ENCODE assay signal across 30 cellular contexts in genomic region chr3:151312972-151313371, GRCh38. TPM values are rescaled to one million over a fixed set of nuclear protein-coding genes. Genes with fewer than 3 reads are reported as not detected.
"Had no signal": no experiment of that assay in that cellular context is flagged by ENCODE, and none has a peak within 500 bp of the region (broad histone marks: within the 10 kb centered on the region; RNA-seq: fewer than 3 reads in every experiment).

No MANE protein-coding gene starts in this region.

- DNase-seq: cerebellar nuclear complex; cortex of kidney; effector memory CD8-positive, alpha-beta T cell; foreskin fibroblast; gastrocnemius medialis; head of caudate nucleus; immature natural killer cell; islet precursor cell; naive thymus-derived CD8-positive, alpha-beta T cell; nephron progenitor cell; nucleus accumbens; stimulated activated CD4-positive, alpha-beta T cell treated with anti-CD3 and anti-CD28 coated beads, Interleukin-2, amount 100 ng/mL, for 24 hours; stimulated activated CD4-positive, alpha-beta T cell treated with anti-CD3 and anti-CD28 coated beads, Interleukin-4, amount 100 ng/mL, for 4 hours; upper lobe of left lung had no signal

- H3K27me3 ChIP-seq: gastrocnemius medialis, right atrium auricular region, tibial nerve, upper lobe of left lung had no signal

- H3K4me1 ChIP-seq: gastrocnemius medialis, prostate gland, right atrium auricular region, tibial nerve, upper lobe of left lung had no signal

- H3K9me3 Mint-ChIP-seq: effector memory CD8-positive, alpha-beta T cell; immature natural killer cell; naive thymus-derived CD8-positive, alpha-beta T cell; nephron progenitor cell; stimulated activated memory B cell treated with anti-CD40 and anti-IgM and Interleukin-4, amounts not matched to agents 10 μg/mL and 1 μg/mL and 100 μg/mL, for 72 hours; stimulated activated naive CD8-positive, alpha-beta T cell treated with anti-CD3 and anti-CD28 coated beads, Interleukin-15, Interleukin-2, amounts not matched to agents 100 ng/mL and 50 ng/mL, for 24 hours had no signal

- H3K4me1 Mint-ChIP-seq: nephron progenitor cell; stimulated activated memory B cell treated with anti-CD40 and anti-IgM and Interleukin-4, amounts not matched to agents 10 μg/mL and 1 μg/mL and 100 μg/mL, for 72 hours had no signal

- H3K4me3 Mint-ChIP-seq: effector memory CD8-positive, alpha-beta T cell; immature natural killer cell; naive thymus-derived CD8-positive, alpha-beta T cell; nephron progenitor cell; stimulated activated memory B cell treated with anti-CD40 and anti-IgM and Interleukin-4, amounts not matched to agents 10 μg/mL and 1 μg/mL and 100 μg/mL, for 72 hours; stimulated activated naive CD8-positive, alpha-beta T cell treated with anti-CD3 and anti-CD28 coated beads, Interleukin-15, Interleukin-2, amounts not matched to agents 100 ng/mL and 50 ng/mL, for 24 hours had no signal

- H3K27ac Mint-ChIP-seq: effector memory CD8-positive, alpha-beta T cell; immature natural killer cell; naive thymus-derived CD8-positive, alpha-beta T cell; nephron progenitor cell; stimulated activated memory B cell treated with anti-CD40 and anti-IgM and Interleukin-4, amounts not matched to agents 10 μg/mL and 1 μg/mL and 100 μg/mL, for 72 hours; stimulated activated naive CD8-positive, alpha-beta T cell treated with anti-CD3 and anti-CD28 coated beads, Interleukin-15, Interleukin-2, amounts not matched to agents 100 ng/mL and 50 ng/mL, for 24 hours had no signal

- H3K4me3 ChIP-seq: gastrocnemius medialis, prostate gland, right atrium auricular region, thoracic aorta, tibial nerve, upper lobe of left lung had no signal

- ATAC-seq: effector memory CD8-positive, alpha-beta T cell; gastrocnemius medialis; naive thymus-derived CD8-positive, alpha-beta T cell; sciatic nerve; stimulated activated memory B cell treated with anti-CD40 and anti-IgM and Interleukin-4, amounts not matched to agents 10 μg/mL and 1 μg/mL and 100 μg/mL, for 72 hours had no signal

- H3K9me3 ChIP-seq: gastrocnemius medialis, prostate gland, right atrium auricular region, thoracic aorta, upper lobe of left lung had no signal

- H3K36me3 Mint-ChIP-seq: immature natural killer cell; naive thymus-derived CD8-positive, alpha-beta T cell; stimulated activated memory B cell treated with anti-CD40 and anti-IgM and Interleukin-4, amounts not matched to agents 10 μg/mL and 1 μg/mL and 100 μg/mL, for 72 hours had no signal

- H3K27ac ChIP-seq: gastrocnemius medialis, prostate gland, right atrium auricular region, thoracic aorta, tibial nerve, upper lobe of left lung had no signal

- H3K27me3 Mint-ChIP-seq: stimulated activated memory B cell treated with anti-CD40 and anti-IgM and Interleukin-4, amounts not matched to agents 10 μg/mL and 1 μg/mL and 100 μg/mL, for 72 hours; stimulated activated naive CD8-positive, alpha-beta T cell treated with anti-CD3 and anti-CD28 coated beads, Interleukin-15, Interleukin-2, amounts not matched to agents 100 ng/mL and 50 ng/mL, for 24 hours had no signal

- H3K36me3 ChIP-seq: gastrocnemius medialis, prostate gland, right atrium auricular region, thoracic aorta, tibial nerve, upper lobe of left lung had no signal

- FAIRE-seq: endometrium, urothelium cell line had no signal

RNA-seq across cellular contexts. Expression of gene GPR87, which starts 3.6 kb away (rescaled TPM):
- total RNA-seq: gastrocnemius medialis; liver; lung microvascular endothelial cell; mesenteric fat pad; myocyte; naive thymus-derived CD8-positive, alpha-beta T cell; osteocyte; right atrium auricular region; sciatic nerve; thoracic aorta; tibial nerve had no signal
- polyA plus RNA-seq: immature natural killer cell; liver; naive thymus-derived CD8-positive, alpha-beta T cell had no signal

RNA-seq across cellular contexts. Expression of gene P2RY13, which starts 16.4 kb away (rescaled TPM):
- total RNA-seq: dermis microvascular lymphatic vessel endothelial cell; glomerular endothelial cell; lung microvascular endothelial cell; myocyte; naive thymus-derived CD8-positive, alpha-beta T cell; osteocyte had no signal

RNA-seq across cellular contexts. Expression of gene P2RY14, which starts 34.6 kb away (rescaled TPM):
- total RNA-seq: dermis microvascular lymphatic vessel endothelial cell, glomerular endothelial cell, lung microvascular endothelial cell, myocyte, osteocyte had no signal
- polyA plus RNA-seq: naive thymus-derived CD8-positive, alpha-beta T cell had no signal
